Comparison of ENCODE assay signal across 8 cellular contexts in genomic region chr6:164442572-164442971, GRCh38.
"Had no signal": no experiment of that assay in that cellular context is flagged by ENCODE, and none has a peak within 500 bp of the region (broad histone marks: within the 10 kb centered on the region; RNA-seq: fewer than 3 reads in every experiment).

No MANE protein-coding gene starts in this region.

- ATAC-seq: GM12878 had no signal

- H3K4me3 ChIP-seq: GM12878 had no signal

- FAIRE-seq: G401.6, GM12878, GM12891, GM12892, GM18507, GM19239 had no signal

- DNase-seq: GDM1, GF-D8 had no signal
